15 cellular contexts compared by ENCODE assay signal in the genomic region with DNA sequence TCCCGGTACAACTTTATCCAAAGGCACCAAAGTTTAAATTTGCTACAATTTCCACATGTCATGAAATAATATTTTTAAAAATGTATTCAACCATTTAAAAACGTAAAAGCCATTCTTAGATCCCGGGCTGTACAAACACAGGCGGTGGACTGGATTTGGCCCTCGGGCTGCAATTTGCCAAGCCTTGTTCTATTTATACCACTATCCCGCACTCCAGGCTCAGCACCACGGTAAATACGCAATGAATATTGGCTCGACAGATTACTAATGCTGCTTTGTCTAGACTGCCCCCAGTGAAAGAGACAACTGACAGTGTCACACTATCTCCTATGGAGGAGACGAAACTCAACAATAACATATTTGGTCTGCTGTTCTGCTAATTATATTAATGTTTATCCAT.
A peak's percentile ranks its signal among the peaks of the same experiment; 100 is the strongest.
DNase-seq lines count a peak whose midpoint lies in the region; ATAC-seq, FAIRE-seq and TF ChIP-seq lines count a peak whose summit lies in the region.
"Had no signal": no experiment of that assay in that cellular context is flagged by ENCODE, and none has a peak within 500 bp of the region (broad histone marks: within the 10 kb centered on the region; RNA-seq: fewer than 3 reads in every experiment).

No MANE protein-coding gene starts in this region.

- H3F3A ChIP-seq in GM23338 (replicated peaks; ENCODE audit: low read depth) = no peaks in the 10 kb centered on the region

- peak overlapping the region; percentile 57; the same call in 1 of the 2 replicates for H3K27ac Mint-ChIP-seq in GM23338
- H3K27ac Mint-ChIP-seq: B cell; CD8-positive, alpha-beta T cell had no signal

- H3K9me2 ChIP-seq in GM23338 (ENCODE audit: insufficient read depth) = peaks cover 5% of the 10 kb centered on the region; the same call in 1 of the 2 replicates

- H2BK20ac ChIP-seq in H1 (ENCODE audit: low read length) = no peak overlapping the region

- H3K4me3 Mint-ChIP-seq in GM23338 = no peak overlapping the region
- H3K4me3 Mint-ChIP-seq: B cell; CD8-positive, alpha-beta T cell; H9 had no signal

- no peak overlapping the region for H3K14ac ChIP-seq in H1 (ENCODE audit: insufficient read length)

- peaks cover 6% of the 10 kb centered on the region for H3K27me3 Mint-ChIP-seq in GM23338 (ENCODE audit: insufficient read depth, low read depth, poor library complexity)
- H3K27me3 Mint-ChIP-seq: B cell had no signal

- no peaks in the 10 kb centered on the region for H3K27me3 ChIP-seq in heart left ventricle
- no peaks in the 10 kb centered on the region for H3K27me3 ChIP-seq in left ventricle myocardium inferior (ENCODE audit: low read depth)
- H3K27me3 ChIP-seq in GM23338 (ENCODE audit: insufficient read depth) = no peaks in the 10 kb centered on the region
- H3K27me3 ChIP-seq in H1 (replicated peaks in 1 of 4; ENCODE audit: control insufficient read depth in 3 of 4, extremely low read depth in 1 of 4, insufficient read depth in 3 of 4, low read length in 3 of 4) = no peaks in the 10 kb centered on the region
- H3K27me3 ChIP-seq in H7 (ENCODE audit: control insufficient read depth, insufficient read depth, low read length) = no peaks in the 10 kb centered on the region
- H3K27me3 ChIP-seq: BLaER1 treated with 17β-estradiol and CSF1 and Interleukin-3, amounts not matched to agents 10 nM and 100 nM had no signal

- H4K8ac ChIP-seq in H1 (ENCODE audit: extremely low read depth, insufficient read depth, low read length) = no peak overlapping the region

- H3K56ac ChIP-seq in H1 (replicated peaks; ENCODE audit: insufficient read length, low read depth, low read length) = no peak overlapping the region

- H3K23ac ChIP-seq in H1 (ENCODE audit: insufficient read length) = no peak overlapping the region

- peaks cover 4% of the 10 kb centered on the region; the same call in 2 of the 3 replicates for H3K9me3 Mint-ChIP-seq in GM23338
- H3K9me3 Mint-ChIP-seq: CD8-positive, alpha-beta T cell; H9 had no signal

- H3K4me1 Mint-ChIP-seq in GM23338 = peaks cover 18% of the 10 kb centered on the region
- H3K4me1 Mint-ChIP-seq: B cell had no signal

- no peaks in the 10 kb centered on the region for H3K9me3 ChIP-seq in heart left ventricle
- H3K9me3 ChIP-seq in left ventricle myocardium inferior (replicated peaks) = no peaks in the 10 kb centered on the region
- H3K9me3 ChIP-seq in H1 (ENCODE audit: insufficient read depth in 2 of 2, low read depth in 1 of 2, low read length in 1 of 2) = no peaks in the 10 kb centered on the region
- H3K9me3 ChIP-seq: BLaER1 treated with 17β-estradiol and CSF1 and Interleukin-3, amounts not matched to agents 10 nM and 100 nM had no signal

- no peaks in the 10 kb centered on the region for H3K79me1 ChIP-seq in H1 (ENCODE audit: low read depth, low read length)

- no peak for TF ChIP-seq EP300 in H1 (IDR thresholded peaks at IDR 0.05; ENCODE audit: borderline replicate concordance in 1 of 2, low read depth in 2 of 2, low read length in 2 of 2)

- no peak overlapping the region for H3K4me3 ChIP-seq in heart left ventricle
- no peak overlapping the region for H3K4me3 ChIP-seq in left ventricle myocardium inferior
- no peak overlapping the region for H3K4me3 ChIP-seq in GM23338
- H3K4me3 ChIP-seq in H1 (ENCODE audit: extremely low read depth in 1 of 4, insufficient read depth in 2 of 4, low read depth in 3 of 4, low read length in 4 of 4) = no peak overlapping the region
- H3K4me3 ChIP-seq in H7 (ENCODE audit: insufficient read depth, low read depth, low read length) = no peak overlapping the region
- H3K4me3 ChIP-seq: BLaER1 treated with 17β-estradiol and CSF1 and Interleukin-3, amounts not matched to agents 10 nM and 100 nM; GM12878 had no signal

- no peak overlapping the region for H2BK15ac ChIP-seq in H1 (ENCODE audit: low read length)

- H4K20me1 ChIP-seq in GM23338 (replicated peaks; ENCODE audit: insufficient read depth) (no peaks in the 10 kb centered on the region), H1 (replicated peaks in 1 of 2; ENCODE audit: control insufficient read depth in 1 of 2, insufficient read depth in 2 of 2, low read length in 2 of 2) (no peaks in the 10 kb centered on the region)
- H4K20me1 ChIP-seq: BLaER1 treated with 17β-estradiol and CSF1 and Interleukin-3, amounts not matched to agents 10 nM and 100 nM had no signal

- no peak for FAIRE-seq in H1 (lab: Jason Lieb, UNC)
- FAIRE-seq: GM12878, HTR-8/SVneo had no signal

- H2BK12ac ChIP-seq in H1 (ENCODE audit: low read depth, low read length) = no peak overlapping the region

- H2AFZ ChIP-seq in GM23338 (no peak overlapping the region), H1 (ENCODE audit: low read length) (0 out of 2 replicates have a peak overlapping the region, but pooled peaks have one; percentile 24)

- H3K36me3 Mint-ChIP-seq in GM23338 (ENCODE audit: low read depth) = no peaks in the 10 kb centered on the region; the same call in 2 of the 3 replicates
- H3K36me3 Mint-ChIP-seq: CD8-positive, alpha-beta T cell had no signal

- H3K18ac ChIP-seq in H1 (ENCODE audit: extremely low read depth, low read length) = no peak overlapping the region

- DNase-seq in heart left ventricle (peak in 1 of 5 donors; percentile 33), left ventricle myocardium inferior (no peak), GM23338 (ENCODE audit: low spot score) (no peak), H1 (ENCODE audit: low read depth in 1 of 2, low spot score in 2 of 2) (no peak), H7 (no peak)
- DNase-seq in activated naive CD4-positive, alpha-beta T cell treated with Interleukin-2 at 50 U/mL for 16 hours = no peak
- DNase-seq: Calu3; CD8-positive, alpha-beta T cell; DMS79 treated with DMSO at 0.1 percent for 48 hours; H9; IMR-90 had no signal

- no peak overlapping the region for H3K4ac ChIP-seq in H1 (replicated peaks; ENCODE audit: insufficient read length, low read depth, low read length)

- H2BK5ac ChIP-seq in H1 (ENCODE audit: low read depth, low read length) = no peak overlapping the region

- H3K36me3 ChIP-seq in heart left ventricle = no peaks in the 10 kb centered on the region
- H3K36me3 ChIP-seq in left ventricle myocardium inferior = no peaks in the 10 kb centered on the region
- no peaks in the 10 kb centered on the region for H3K36me3 ChIP-seq in GM23338 (ENCODE audit: insufficient read depth)
- H3K36me3 ChIP-seq in H1 (ENCODE audit: control insufficient read depth in 2 of 4, insufficient read depth in 4 of 4, low read length in 3 of 4) = no peaks in the 10 kb centered on the region
- no peaks in the 10 kb centered on the region for H3K36me3 ChIP-seq in H7 (replicated peaks; ENCODE audit: control insufficient read depth, insufficient read depth, low read length)
- H3K36me3 ChIP-seq: BLaER1 treated with 17β-estradiol and CSF1 and Interleukin-3, amounts not matched to agents 10 nM and 100 nM had no signal

- H3K9ac ChIP-seq in H1 (replicated peaks in 1 of 4; ENCODE audit: extremely low read depth in 1 of 4, low read depth in 3 of 4, low read length in 3 of 4) = no peak overlapping the region
- H3K9ac ChIP-seq: BLaER1 treated with 17β-estradiol and CSF1 and Interleukin-3, amounts not matched to agents 10 nM and 100 nM had no signal

- WGBS in heart left ventricle, 4 donors = 56 to 78% (median 65%) methylated on average over 10 of the region's 10 CpGs
- WGBS in H1 (ENCODE audit: extremely low coverage in 1 of 2, insufficient coverage in 1 of 2, insufficient read length in 1 of 2, insufficient replicate concordance in 2 of 2, low coverage in 1 of 2, low lambda C conversion rate in 2 of 2, missing lambda C conversion rate in 1 of 2), 2 experiments = 86% methylated on average over 10 of the region's 10 CpGs; no CpG with 5 or more reads in 1 of the 2 experiments

- H3K27ac ChIP-seq in heart left ventricle (peak overlapping the region in 1 of 12 donors; percentile 6), left ventricle myocardium inferior (replicated peaks) (no peak overlapping the region), GM23338 (ENCODE audit: low read depth) (no peak overlapping the region), H1 (ENCODE audit: low read depth, low read length) (no peak overlapping the region)
- H3K27ac ChIP-seq: BLaER1 treated with 17β-estradiol and CSF1 and Interleukin-3, amounts not matched to agents 10 nM and 100 nM had no signal

- H2AK5ac ChIP-seq in H1 (ENCODE audit: low read depth, low read length) = no peak overlapping the region

- H3K4me2 ChIP-seq in GM23338 (no peak overlapping the region), H1 (ENCODE audit: insufficient read depth in 1 of 2, low read depth in 2 of 2, low read length in 2 of 2) (no peak overlapping the region)
- H3K4me2 ChIP-seq: BLaER1 treated with 17β-estradiol and CSF1 and Interleukin-3, amounts not matched to agents 10 nM and 100 nM had no signal

- no peak overlapping the region for H4K5ac ChIP-seq in H1 (ENCODE audit: insufficient read length, low read depth, low read length)

- TF ChIP-seq RAD21 in H1 (IDR thresholded peaks at IDR 0.05 in 1 of 2, conservative IDR thresholded peaks at IDR 0.05 in 1 of 2; ENCODE audit: low read depth in 2 of 2, low read length in 2 of 2) = no peak

- CTCF ChIA-PET in H1 (lab: Charles Lee; ENCODE audit: partially characterized antibody) = no interaction called here

- peak in 3 of 4 donors; percentile 74 to 88 (median 79) for ATAC-seq in heart left ventricle
- ATAC-seq in GM23338 = peak; percentile 22; the same call in 1 of the 3 replicates
- ATAC-seq: CD8-positive, alpha-beta T cell; GM12878 had no signal

- POLR2A ChIA-PET in H1 (lab: Charles Lee; ENCODE audit: partially characterized antibody) = no interaction called here

- intact Hi-C loops in heart left ventricle (cut with DNase I) (no loop called here), left ventricle myocardium inferior (cut with micrococcal nuclease) (no loop called here)

- no peak overlapping the region for H4K91ac ChIP-seq in H1 (replicated peaks; ENCODE audit: insufficient read length, low read length)

- TF ChIP-seq CTCF in heart left ventricle (IDR thresholded peaks at IDR 0.05) (no peak), left ventricle myocardium inferior (IDR thresholded peaks at IDR 0.05; ENCODE audit: borderline replicate concordance) (no peak), GM23338 (conservative IDR thresholded peaks at IDR 0.05; ENCODE audit: low read depth in 2 of 2) (no peak), H1 (IDR thresholded peaks at IDR 0.05; ENCODE audit: control extremely low read depth in 1 of 3, insufficient read depth in 1 of 3, low read depth in 1 of 3, low read length in 3 of 3) (no peak)

- H2BK120ac ChIP-seq in H1 (replicated peaks; ENCODE audit: low read depth, low read length) = no peak overlapping the region

- H3K79me2 ChIP-seq in GM23338 (replicated peaks; ENCODE audit: insufficient read depth) (no peaks in the 10 kb centered on the region), H1 (ENCODE audit: control insufficient read depth in 1 of 2, insufficient read depth in 2 of 2, low read length in 2 of 2) (no peaks in the 10 kb centered on the region)

- H3K4me1 ChIP-seq in heart left ventricle (peaks cover 0 to 23% (median 0%) of the 10 kb centered on the region in 12 donors), left ventricle myocardium inferior (peaks cover 22% of the 10 kb centered on the region), GM23338 (ENCODE audit: insufficient read depth) (no peaks in the 10 kb centered on the region), H1 (replicated peaks in 1 of 4; ENCODE audit: control insufficient read depth in 3 of 4, insufficient read depth in 4 of 4, low read length in 3 of 4) (peaks cover 0 to 5% (median 1%) of the 10 kb centered on the region in 4 experiments; a peak in 2 of 7 replicates)

- TF ChIP-seq POLR2A in heart left ventricle (IDR thresholded peaks at IDR 0.05) = no peak
- no peak for TF ChIP-seq POLR2A in H1 (IDR thresholded peaks at IDR 0.05; ENCODE audit: control extremely low read depth in 1 of 2, low read depth in 2 of 2, low read length in 2 of 2)

- H3K23me2 ChIP-seq in H1 (ENCODE audit: low read depth, low read length) = no peaks in the 10 kb centered on the region
